In genomic region chr3:15428539-15428938, GRCh38 we compare ENCODE assay signal across 1 cellular context.
TF ChIP-seq lines count a peak whose summit lies in the region.

No MANE protein-coding gene starts in this region.

TF ChIP-seq in neural cell, 6 proteins besides CTCF, POLR2A, EP300 and RAD21 (continued from another document):
- TF ChIP-seq REST (IDR thresholded peaks at IDR 0.05; ENCODE audit: borderline replicate concordance) (no peak), SMC3 (conservative IDR thresholded peaks at IDR 0.05; ENCODE audit: poor library complexity) (no peak), TAF1 (IDR thresholded peaks at IDR 0.05; ENCODE audit: low read depth) (no peak), MXI1 (conservative IDR thresholded peaks at IDR 0.05; ENCODE audit: poor library complexity, severe bottlenecking) (no peak), EZH2 (IDR thresholded peaks at IDR 0.05; ENCODE audit: borderline replicate concordance, insufficient read depth, low read length, poor library complexity, severe bottlenecking) (no peak)
